Comparison of ENCODE assay signal across 18 cellular contexts in genomic region chr1:99852648-99853047, GRCh38. TPM values are rescaled to one million over a fixed set of nuclear protein-coding genes. Genes with fewer than 3 reads are reported as not detected.
DNase-seq lines count a peak whose midpoint lies in the region; TF ChIP-seq lines count a peak whose summit lies in the region.
"Had no signal": no experiment of that assay in that cellular context is flagged by ENCODE, and none has a peak within 500 bp of the region (broad histone marks: within the 10 kb centered on the region; RNA-seq: fewer than 3 reads in every experiment).

No MANE protein-coding gene starts in this region.

- H3K36me3 ChIP-seq in Karpas-422 (ENCODE audit: insufficient read depth, low read length), result peaks cover 24% of the 10 kb centered on the region
- H3K36me3 ChIP-seq: adrenal gland had no signal

- H3K4me1 ChIP-seq in Karpas-422 (ENCODE audit: low read length), result peaks cover 32% of the 10 kb centered on the region

- H3K9me3 ChIP-seq in Karpas-422 (ENCODE audit: low read length), result no peaks in the 10 kb centered on the region
- H3K9me3 ChIP-seq: adrenal gland, suprapubic skin had no signal

- H3K9me3 Mint-ChIP-seq in nephron progenitor cell, result peaks cover 9% of the 10 kb centered on the region
- H3K9me3 Mint-ChIP-seq: activated T-helper 17 cell treated with anti-CD3 and anti-CD28 coated beads, Interleukin-2, amount 50 U/mL, for 72 hours had no signal

- H3K4me1 Mint-ChIP-seq in nephron progenitor cell, result peaks cover 40% of the 10 kb centered on the region

- H4K20me1 ChIP-seq in Karpas-422 (ENCODE audit: insufficient read depth, low read depth, low read length), result no peaks in the 10 kb centered on the region

- H3K27ac Mint-ChIP-seq in nephron progenitor cell, result no peak overlapping the region
- H3K27ac Mint-ChIP-seq: activated T-helper 17 cell treated with anti-CD3 and anti-CD28 coated beads, Interleukin-2, amount 50 U/mL, for 72 hours had no signal

- H3K4me3 Mint-ChIP-seq in nephron progenitor cell, result peak overlapping the region; percentile 94

- H3K27ac ChIP-seq in Karpas-422 (ENCODE audit: low read length), result no peak overlapping the region
- H3K27ac ChIP-seq: adrenal gland, C4-2B, suprapubic skin had no signal

- H3K36me3 Mint-ChIP-seq in nephron progenitor cell (ENCODE audit: low read depth), result peaks cover 42% of the 10 kb centered on the region

- peak; percentile 16 for DNase-seq in AG10803 (ENCODE audit: low read depth)
- no peak for DNase-seq in Karpas-422
- peak; percentile 32 for DNase-seq in fibroblast of peridontal ligament (ENCODE audit: extremely low read depth)
- DNase-seq in nephron progenitor cell, result no peak
- no peak for DNase-seq in hippocampal formation (lab: John Stamatoyannopoulos, UW)
- no peak for DNase-seq in NCI-H510A treated with DMSO at 0.1 percent for 48 hours (lab: John Stamatoyannopoulos, UW)
- no peak for DNase-seq in NCI-H128 (lab: John Stamatoyannopoulos, UW; ENCODE audit: unreplicated experiment)
- DNase-seq in DMS53 (lab: John Stamatoyannopoulos, UW), result no peak
- DNase-seq: ACHN, adrenal gland, dermis blood vessel endothelial cell, GOT3, NCI-H748 treated with DMSO at 0.1 percent for 48 hours, OCI-M1, Right ventricle myocardium superior had no signal

- H2AFZ ChIP-seq in Karpas-422 (ENCODE audit: low read length), result no peak overlapping the region

- H3K27me3 Mint-ChIP-seq in nephron progenitor cell (ENCODE audit: low read depth, poor library complexity), result no peaks in the 10 kb centered on the region
- H3K27me3 Mint-ChIP-seq: activated T-helper 17 cell treated with anti-CD3 and anti-CD28 coated beads, Interleukin-2, amount 50 U/mL, for 72 hours had no signal

- no peaks in the 10 kb centered on the region for H3K27me3 ChIP-seq in Karpas-422 (ENCODE audit: low read length)
- H3K27me3 ChIP-seq: adrenal gland, suprapubic skin had no signal

- no peak overlapping the region for H3K9ac ChIP-seq in Karpas-422 (ENCODE audit: low read length)

- no peak for TF ChIP-seq CTCF in AG10803 (conservative IDR thresholded peaks at IDR 0.05; ENCODE audit: low read length)
- TF ChIP-seq CTCF in nephron progenitor cell (IDR thresholded peaks at IDR 0.05), result no peak

- peaks cover 49% of the 10 kb centered on the region for H3K79me2 ChIP-seq in Karpas-422 (ENCODE audit: low read length)

- H3K4me3 ChIP-seq in AG10803 (ENCODE audit: low read length) (no peak overlapping the region), Karpas-422 (ENCODE audit: low read length) (no peak overlapping the region)
- H3K4me3 ChIP-seq: adrenal gland, suprapubic skin had no signal

- peak overlapping the region; percentile 84 for H3K4me2 ChIP-seq in Karpas-422 (ENCODE audit: low read depth, low read length, poor library complexity, severe bottlenecking)

- H3K9me2 ChIP-seq in Karpas-422 (replicated peaks; ENCODE audit: insufficient read depth, low read length), result no peaks in the 10 kb centered on the region

RNA-seq across cellular contexts. Expression of gene AGL, which starts 2.5 kb away (rescaled TPM):
- total RNA-seq in Karpas-422 (2014; rRNA removed; shearing (Covaris generic); ENCODE audit: low replicate concordance), result 28.7 and 49.5 TPM in 2 replicates

Comparison
In these comparisons a context has a peak if more than half of its experiments do, and no peak if none do; other contexts are left out.
1. DNase-seq: peak in AG10803 (single experiment) and fibroblast of peridontal ligament (single experiment); none in Karpas-422 (single experiment), nephron progenitor cell (single experiment), hippocampal formation (0 of 2), NCI-H510A treated with DMSO at 0.1 percent for 48 hours (single experiment), NCI-H128 (single experiment) and DMS53 (single experiment).